ENCODE assay signal across 8 cellular contexts in the genomic region with DNA sequence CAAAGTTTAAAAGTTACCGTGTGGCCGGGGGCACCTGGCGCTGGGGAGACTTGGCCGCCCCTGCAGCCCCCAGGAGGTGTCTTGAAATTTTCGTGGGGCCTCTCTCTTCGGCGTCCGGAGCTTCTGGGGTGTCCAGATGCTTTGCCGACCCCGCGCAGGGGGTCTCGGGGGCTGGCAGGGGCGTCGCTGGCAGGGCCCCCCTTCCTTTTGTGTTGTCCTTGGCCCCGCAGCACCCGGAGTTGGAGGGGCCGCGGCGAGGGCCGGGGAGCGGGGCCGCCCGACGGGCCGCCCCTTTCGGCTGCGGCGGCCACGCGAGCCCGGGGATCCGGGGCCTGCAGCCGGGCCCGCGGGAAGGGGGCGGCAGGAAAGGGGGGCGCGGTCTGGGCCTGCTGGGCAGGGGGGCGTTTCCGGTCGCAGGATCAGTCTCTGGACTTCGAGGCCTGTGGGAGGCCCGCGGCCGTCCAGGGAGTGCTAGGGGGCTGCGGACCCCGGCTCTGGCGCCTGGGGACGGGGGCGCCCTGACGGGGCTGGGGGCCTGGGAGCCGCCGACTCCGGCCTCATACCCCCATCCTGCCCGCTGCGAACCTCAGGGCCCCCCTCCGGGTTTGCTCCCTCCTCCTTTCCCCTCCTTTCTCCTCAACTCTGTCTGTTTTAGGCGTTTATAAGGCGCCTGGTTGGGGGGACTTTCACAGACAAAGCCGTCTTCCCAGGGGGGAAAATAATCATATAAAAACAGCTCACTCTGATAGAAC. TPM values are rescaled to one million over a fixed set of nuclear protein-coding genes. Genes with fewer than 3 reads are reported as not detected.
DNase-seq lines count a peak whose midpoint lies in the region; ATAC-seq, FAIRE-seq and TF ChIP-seq lines count a peak whose summit lies in the region.

No MANE protein-coding gene starts in this region.

- peaks cover 20% of the 10 kb centered on the region for H3K4me1 Mint-ChIP-seq in Caco-2 (ENCODE audit: low read depth, unreplicated experiment)
- peaks cover 21% of the 10 kb centered on the region for H3K4me1 Mint-ChIP-seq in astrocyte (ENCODE audit: low read depth, unreplicated experiment)

- H3K23ac ChIP-seq in IMR-90 (ENCODE audit: low read depth, low read length), result peak overlapping the region; percentile 98

- H3K4me1 ChIP-seq in Caco-2 (peaks cover 27% of the 10 kb centered on the region), IMR-90 (ENCODE audit: control insufficient read depth, insufficient read depth, low read length) (peaks cover 13% of the 10 kb centered on the region), astrocyte (ENCODE audit: insufficient read depth, low read length) (peaks cover 22% of the 10 kb centered on the region), iPS-18a (ENCODE audit: control insufficient read depth, low read depth, low read length) (peaks cover 14% of the 10 kb centered on the region), spleen (peaks cover 6 to 60% (median 38%) of the 10 kb centered on the region in 6 donors)

- H2BK15ac ChIP-seq in IMR-90 (ENCODE audit: low read depth, low read length), result peak overlapping the region; percentile 42; the same call in 2 of the 3 replicates

- peak overlapping the region; percentile 70 for H3K18ac ChIP-seq in IMR-90 (ENCODE audit: low read depth, low read length)

- peak overlapping the region; percentile 82 to 89 for H4K8ac ChIP-seq in IMR-90 (ENCODE audit: low read depth in 2 of 2, low read length in 2 of 2)

- intact Hi-C loops in Caco-2 (cut with micrococcal nuclease; ENCODE audit: unreplicated experiment), result no loop called here
- intact Hi-C loops in IMR-90 (cut with micrococcal nuclease), result no loop called here
- intact Hi-C loops in spleen (cut with DNase I; ENCODE audit: low total_unique reads), result no loop called here

- POLR2A ChIA-PET in Caco-2 (lab: Charles Lee), result interaction anchor here (1.1 to 1.6 kb wide), 3 partner anchors 16 to 167 kb away, joined by 4 to 15 read pairs (median 15); partner anchors contain the start of genes ACO2, PHF5A, RANGAP1 and TEF
- POLR2A ChIA-PET in IMR-90 (lab: Charles Lee; ENCODE audit: unreplicated experiment), result no interaction called here

- H3K4me3 ChIP-seq in Caco-2 (ENCODE audit: low read depth, low read length), result peak overlapping the region; percentile 58
- H3K4me3 ChIP-seq in IMR-90 (ENCODE audit: insufficient read depth, low read depth, low read length), result peak overlapping the region; percentile 75
- peak overlapping the region; percentile 86 for H3K4me3 ChIP-seq in astrocyte (ENCODE audit: insufficient read depth, low read depth, low read length)
- H3K4me3 ChIP-seq in iPS-18a (ENCODE audit: low read length), result peak overlapping the region; percentile 79
- peak overlapping the region; percentile 72 to 99 (median 88) for H3K4me3 ChIP-seq in spleen

- peaks cover 11% of the 10 kb centered on the region for H3K36me3 Mint-ChIP-seq in Caco-2 (ENCODE audit: insufficient read depth, unreplicated experiment)
- peaks cover 6% of the 10 kb centered on the region for H3K36me3 Mint-ChIP-seq in astrocyte (ENCODE audit: low read depth, unreplicated experiment)

- H2BK120ac ChIP-seq in IMR-90 (ENCODE audit: low read depth, low read length), result peak overlapping the region; percentile 91

- peak overlapping the region; percentile 98 for H3K56ac ChIP-seq in IMR-90 (ENCODE audit: extremely low read depth, insufficient read depth, low read length)

- WGBS in IMR-90 (ENCODE audit: extremely low coverage in 2 of 2, insufficient read length in 1 of 2), 2 experiments, result 0% methylated on average over 17 of the region's 60 CpGs; no CpG with 5 or more reads in 1 of the 2 experiments
- WGBS in spleen, 5 donors, result 1 to 4% (median 1%) methylated on average over 10 to 60 of the region's 60 CpGs

- DNase-seq in Caco-2 (no peak), IMR-90 (no peak), astrocyte (ENCODE audit: low read depth) (no peak), spleen (peak; percentile 78), RKO (ENCODE audit: low spot score) (no peak), mucosa of gallbladder (ENCODE audit: low spot score) (no peak)

- H3K79me1 ChIP-seq in IMR-90 (ENCODE audit: low read depth in 1 of 2, low read length in 2 of 2), result peaks cover 6 to 38% of the 10 kb centered on the region in 2 experiments; a peak in 3 of 4 replicates

- H4K20me1 ChIP-seq in IMR-90 (ENCODE audit: insufficient read depth, low read length) (peaks cover 22% of the 10 kb centered on the region), astrocyte (ENCODE audit: insufficient read depth, low read length) (peaks cover 28% of the 10 kb centered on the region)

- no peak for TF ChIP-seq CTCF in Caco-2 (IDR thresholded peaks at IDR 0.05; ENCODE audit: insufficient read depth in 1 of 2, low read depth in 1 of 2, low read length in 1 of 2, severe bottlenecking in 1 of 2, unreplicated experiment in 1 of 2)
- TF ChIP-seq CTCF in IMR-90 (conservative IDR thresholded peaks at IDR 0.05; ENCODE audit: low read depth, low read length), result no peak
- TF ChIP-seq CTCF in astrocyte (IDR thresholded peaks at IDR 0.05; ENCODE audit: insufficient read depth, low read depth, low read length), result no peak
- TF ChIP-seq CTCF in spleen (IDR thresholded peaks at IDR 0.05 in 8 of 11, conservative IDR thresholded peaks at IDR 0.05 in 3 of 11), result no peak

- BruUV-seq in Caco-2 (replicated peaks; lab: Mats Ljungman, UMichigan) (no TSS peak), IMR-90 (replicated peaks; lab: Mats Ljungman, UMichigan) (no TSS peak)

- H4K91ac ChIP-seq in IMR-90 (ENCODE audit: insufficient read depth, low read depth, low read length), result peak overlapping the region; percentile 91

- in situ Hi-C loops in IMR-90 (cut with MboI; ENCODE audit: low sequenced_read_pairs), result no loop called here

- peak overlapping the region; percentile 96 for H4K5ac ChIP-seq in IMR-90 (ENCODE audit: low read depth, low read length)

- no peak overlapping the region for H2BK20ac ChIP-seq in IMR-90 (ENCODE audit: low read depth, low read length)

- CTCF ChIA-PET in Caco-2 (lab: Charles Lee), result interaction anchor here (0.6 to 1.2 kb wide), 6 partner anchors 10 to 79 kb away, joined by 3 to 11 read pairs (median 5); partner anchors contain the start of genes RANGAP1 and TEF
- CTCF ChIA-PET in IMR-90 (lab: Yijun Ruan, JAX), result interaction anchor here (0.6 to 0.7 kb wide), 2 partner anchors 9 to 79 kb away, joined by 3 read pairs; partner anchors contain the start of gene TEF

- H2AK9ac ChIP-seq in IMR-90 (replicated peaks; ENCODE audit: low read depth, low read length, poor library complexity), result peak overlapping the region; percentile 63

- H3K4me3 Mint-ChIP-seq in Caco-2 (ENCODE audit: unreplicated experiment), result peak overlapping the region; percentile 68
- H3K4me3 Mint-ChIP-seq in astrocyte (ENCODE audit: unreplicated experiment), result peak overlapping the region; percentile 89

- peak overlapping the region; percentile 96 for H3K14ac ChIP-seq in IMR-90 (replicated peaks; ENCODE audit: low read depth, low read length)

- H2BK5ac ChIP-seq in IMR-90 (ENCODE audit: low read depth, low read length, poor library complexity, severe bottlenecking), result peak overlapping the region; percentile 71

- dilution Hi-C loops in IMR-90 (cut with HindIII; ENCODE audit: low sequenced_read_pairs, unreplicated experiment), result no loop called here

- peak overlapping the region; percentile 72 for H2AFZ ChIP-seq in IMR-90 (replicated peaks; ENCODE audit: low read length, poor library complexity)
- H2AFZ ChIP-seq in astrocyte (ENCODE audit: low read depth, low read length), result peak overlapping the region; percentile 52

- peak overlapping the region; percentile 98 for H3K9ac ChIP-seq in IMR-90 (ENCODE audit: low read depth, low read length)
- H3K9ac ChIP-seq in astrocyte (ENCODE audit: low read length), result peak overlapping the region; percentile 97
- H3K9ac ChIP-seq in iPS-18a (ENCODE audit: low read length), result peak overlapping the region; percentile 87

- TF ChIP-seq POLR2A in IMR-90 (IDR thresholded peaks at IDR 0.05; ENCODE audit: low read depth, low read length), result no peak
- no peak for TF ChIP-seq POLR2A in spleen (IDR thresholded peaks at IDR 0.05)

- H3K9me3 ChIP-seq in Caco-2 (no peaks in the 10 kb centered on the region), IMR-90 (ENCODE audit: control insufficient read depth, insufficient read depth, low read length) (no peaks in the 10 kb centered on the region), astrocyte (ENCODE audit: insufficient read depth, low read depth, low read length) (no peaks in the 10 kb centered on the region), iPS-18a (ENCODE audit: control insufficient read depth, low read depth, low read length) (no peaks in the 10 kb centered on the region), spleen (no peaks in the 10 kb centered on the region)

- peaks cover 65% of the 10 kb centered on the region for H3K79me2 ChIP-seq in astrocyte (ENCODE audit: insufficient read depth, low read length)

- H3K4ac ChIP-seq in IMR-90 (ENCODE audit: low read depth, low read length), result peak overlapping the region; percentile 97

- H3K9me1 ChIP-seq in IMR-90 (ENCODE audit: insufficient read depth, low read length), result peaks cover 4% of the 10 kb centered on the region

- H3K4me2 ChIP-seq in IMR-90 (ENCODE audit: low read depth, low read length) (peak overlapping the region; percentile 99), astrocyte (ENCODE audit: low read length) (peak overlapping the region; percentile 87)

- no peak for FAIRE-seq in astrocyte (lab: Jason Lieb, UNC)

- TF ChIP-seq RAD21 in IMR-90 (IDR thresholded peaks at IDR 0.05; ENCODE audit: low read length), result no peak

- H3K36me3 ChIP-seq in Caco-2 (ENCODE audit: control insufficient read depth, insufficient read depth, low read length), result 0 out of 2 replicates have a peak, but pooled peaks cover 1% of the 10 kb centered on the region
- H3K36me3 ChIP-seq in IMR-90 (ENCODE audit: control insufficient read depth, insufficient read depth, low read length), result peaks cover 6% of the 10 kb centered on the region
- H3K36me3 ChIP-seq in astrocyte (ENCODE audit: insufficient read depth, low read length), result no peaks in the 10 kb centered on the region
- H3K36me3 ChIP-seq in iPS-18a (ENCODE audit: control insufficient read depth, low read depth, low read length), result no peaks in the 10 kb centered on the region
- H3K36me3 ChIP-seq in spleen, result peaks cover 0 to 25% (median 0%) of the 10 kb centered on the region in 6 donors

- H3K27me3 ChIP-seq in Caco-2 (replicated peaks; ENCODE audit: control insufficient read depth, insufficient read depth, low read length) (no peaks in the 10 kb centered on the region), IMR-90 (ENCODE audit: control insufficient read depth, insufficient read depth, low read length) (no peaks in the 10 kb centered on the region), astrocyte (ENCODE audit: insufficient read depth, low read length) (no peaks in the 10 kb centered on the region), iPS-18a (ENCODE audit: control insufficient read depth, insufficient read depth, low read length) (no peaks in the 10 kb centered on the region), spleen (replicated peaks in 1 of 7) (no peaks in the 10 kb centered on the region)

- no peaks in the 10 kb centered on the region for H3K9me3 Mint-ChIP-seq in Caco-2 (ENCODE audit: unreplicated experiment)
- H3K9me3 Mint-ChIP-seq in astrocyte (ENCODE audit: unreplicated experiment), result no peaks in the 10 kb centered on the region

- H3K27ac Mint-ChIP-seq in Caco-2 (ENCODE audit: unreplicated experiment), result peak overlapping the region; percentile 25
- peak overlapping the region; percentile 87 for H3K27ac Mint-ChIP-seq in astrocyte (ENCODE audit: unreplicated experiment)

- H2AK5ac ChIP-seq in IMR-90 (ENCODE audit: low read depth, low read length), result peak overlapping the region; percentile 95

- ATAC-seq in IMR-90 (ENCODE audit: low read depth), result peak; percentile 19
- no peak for ATAC-seq in GM19351 (IDR thresholded peaks at IDR 0.05; ENCODE audit: unreplicated experiment)

- H3K27ac ChIP-seq in IMR-90 (ENCODE audit: insufficient read depth, low read length), result peak overlapping the region; percentile 92
- peak overlapping the region; percentile 70 for H3K27ac ChIP-seq in astrocyte (ENCODE audit: low read depth, low read length)
- no peak overlapping the region for H3K27ac ChIP-seq in iPS-18a (ENCODE audit: low read length)
- peak overlapping the region; percentile 84 to 92 (median 90) for H3K27ac ChIP-seq in spleen

- H3K27me3 Mint-ChIP-seq in Caco-2 (ENCODE audit: insufficient read depth, unreplicated experiment) (no peaks in the 10 kb centered on the region), astrocyte (ENCODE audit: low read depth, unreplicated experiment) (no peaks in the 10 kb centered on the region)

RNA-seq across cellular contexts. Expression of gene ZC3H7B, which starts 0.9 kb away (rescaled TPM):
- 55.0 and 60.6 TPM in 2 replicates for total RNA-seq in Caco-2 (2022)
- 35.6 and 37.6 TPM in 2 replicates for total RNA-seq in IMR-90 (2012; rRNA removed)
- 72.3 and 81.6 TPM in 2 replicates for polyA plus RNA-seq in IMR-90 (2012; rRNA removed)
- 45.0 and 67.7 TPM in 2 replicates for polyA plus RNA-seq in IMR-90 (2012; cell fraction: cytosol; rRNA removed)
- polyA plus RNA-seq in IMR-90 (2012; cell fraction: nucleus; rRNA removed; ENCODE audit: low replicate concordance), result 104 and 165 TPM in 2 replicates
- 66.6 and 66.7 TPM in 2 replicates for total RNA-seq in astrocyte
- total RNA-seq in spleen, result 10 to 100 TPM; 38.7 to 59.1 (median 53.7) TPM
- 10 to 100 TPM; 10.5 to 34.2 (median 11.8) TPM for polyA plus RNA-seq in spleen
- total RNA-seq in mucosa of gallbladder, result 80.3 TPM

RNA-seq across cellular contexts. Expression of gene RANGAP1, which starts 16.2 kb away (rescaled TPM):
- total RNA-seq in Caco-2 (2022) (106 and 112 TPM in 2 replicates), IMR-90 (2012; rRNA removed) (71.2 and 74.4 TPM in 2 replicates), astrocyte (68.4 and 77.8 TPM in 2 replicates), spleen (10 to 100 TPM; 36.6 to 53.4 (median 43.7) TPM), mucosa of gallbladder (85.6 TPM)
- polyA plus RNA-seq in IMR-90 (2012; rRNA removed) (148 and 165 TPM in 2 replicates), spleen (10 to 100 TPM; 26.8 to 52.8 (median 29.0) TPM)
- 129 and 158 TPM in 2 replicates for polyA plus RNA-seq in IMR-90 (2012; cell fraction: cytosol; rRNA removed)
- polyA plus RNA-seq in IMR-90 (2012; cell fraction: nucleus; rRNA removed; ENCODE audit: low replicate concordance), result 168 and 358 TPM in 2 replicates
